Comparison of ENCODE assay signal across 9 cellular contexts in genomic region chr1:156490401-156491032, GRCh38. TPM values are rescaled to one million over a fixed set of nuclear protein-coding genes. Genes with fewer than 3 reads are reported as not detected.
DNase-seq lines count a peak whose midpoint lies in the region; ATAC-seq lines count a peak whose summit lies in the region.
"Had no signal": no experiment of that assay in that cellular context is flagged by ENCODE, and none has a peak within 500 bp of the region (broad histone marks: within the 10 kb centered on the region; RNA-seq: fewer than 3 reads in every experiment).

No MANE protein-coding gene starts in this region.

- peaks cover 91% of the 10 kb centered on the region for H3K4me1 Mint-ChIP-seq in activated CD4-positive, alpha-beta T cell treated with anti-CD3 and anti-CD28 coated beads for 36 hours
- H3K4me1 Mint-ChIP-seq in activated T-helper 2 cell treated with anti-CD3 and anti-CD28 coated beads, Interferon-gamma antibody, Interleukin-2, Interleukin-4, amounts not matched to agents 10 μg/mL and 5 μg/mL and 100 μg/mL, durations not matched to agents 14 hours and 24 hours and 36 hours (ENCODE audit: low read depth), result peaks cover 71% of the 10 kb centered on the region

- POLR2A ChIA-PET in activated CD4-positive, alpha-beta T cell treated with anti-CD3 and anti-CD28 coated beads for 36 hours (lab: Charles Lee), result interaction anchor here (0.6 to 4.9 kb wide), 4 partner anchors 10 to 99 kb away, joined by 3 to 27 read pairs (median 4); partner anchors contain the start of gene MEF2D

- H3K27ac ChIP-seq in temporal lobe (ENCODE audit: low read depth, low read length), result peak overlapping the region; percentile 92

- no peak for ATAC-seq in activated CD4-positive, alpha-beta T cell treated with anti-CD3 and anti-CD28 coated beads for 36 hours
- ATAC-seq in GM18907 (IDR thresholded peaks at IDR 0.05; ENCODE audit: unreplicated experiment) (no peak), HG02970 (IDR thresholded peaks at IDR 0.05; ENCODE audit: low FRiP score, unreplicated experiment) (no peak)

- H3K27me3 Mint-ChIP-seq in activated CD4-positive, alpha-beta T cell treated with anti-CD3 and anti-CD28 coated beads for 36 hours, result no peaks in the 10 kb centered on the region
- H3K27me3 Mint-ChIP-seq in activated T-helper 2 cell treated with anti-CD3 and anti-CD28 coated beads, Interferon-gamma antibody, Interleukin-2, Interleukin-4, amounts not matched to agents 10 μg/mL and 5 μg/mL and 100 μg/mL, durations not matched to agents 14 hours and 24 hours and 36 hours (ENCODE audit: low read depth), result no peaks in the 10 kb centered on the region

- CTCF ChIA-PET in activated CD4-positive, alpha-beta T cell treated with anti-CD3 and anti-CD28 coated beads for 36 hours (lab: Charles Lee), result interaction anchor here (0.5 to 10.0 kb wide), 9 partner anchors 9 to 265 kb away, joined by 3 to 63 read pairs (median 4); partner anchors contain the start of genes MEF2D and NAXE

- DNase-seq in activated CD4-positive, alpha-beta T cell treated with anti-CD3 and anti-CD28 coated beads for 36 hours, result no peak
- DNase-seq in activated CD4-positive, alpha-beta T cell treated with anti-CD3 and anti-CD28 coated beads, Interleukin-2, amount 50 U/mL, for 1 hour, result no peak
- DNase-seq in activated T-helper 2 cell treated with anti-CD3 and anti-CD28 coated beads, Interferon-gamma antibody, Interleukin-2, Interleukin-4, amounts not matched to agents 10 μg/mL and 5 μg/mL and 100 μg/mL, durations not matched to agents 14 hours and 24 hours and 36 hours (ENCODE audit: low spot score), result no peak
- peak; percentile 60 for DNase-seq in iPS-NIHi7 (ENCODE audit: extremely low spot score)
- DNase-seq in stimulated activated CD4-positive, alpha-beta T cell treated with anti-CD3 and anti-CD28 coated beads, Interleukin-2, amount 100 ng/mL, for 24 hours, result no peak
- DNase-seq: DND-41 had no signal

- no peak overlapping the region for H3K4me3 Mint-ChIP-seq in activated CD4-positive, alpha-beta T cell treated with anti-CD3 and anti-CD28 coated beads for 36 hours
- H3K4me3 Mint-ChIP-seq in activated T-helper 2 cell treated with anti-CD3 and anti-CD28 coated beads, Interferon-gamma antibody, Interleukin-2, Interleukin-4, amounts not matched to agents 10 μg/mL and 5 μg/mL and 100 μg/mL, durations not matched to agents 14 hours and 24 hours and 36 hours (ENCODE audit: low read depth), result peak overlapping the region; percentile 11

- no peaks in the 10 kb centered on the region for H3K9me3 Mint-ChIP-seq in activated CD4-positive, alpha-beta T cell treated with anti-CD3 and anti-CD28 coated beads for 36 hours (ENCODE audit: low read depth)
- no peaks in the 10 kb centered on the region for H3K9me3 Mint-ChIP-seq in activated T-helper 2 cell treated with anti-CD3 and anti-CD28 coated beads, Interferon-gamma antibody, Interleukin-2, Interleukin-4, amounts not matched to agents 10 μg/mL and 5 μg/mL and 100 μg/mL, durations not matched to agents 14 hours and 24 hours and 36 hours

- intact Hi-C loops in activated CD4-positive, alpha-beta T cell treated with anti-CD3 and anti-CD28 coated beads for 36 hours (cut with DNase I, micrococcal nuclease), result no loop called here
- intact Hi-C loops in activated T-helper 2 cell treated with anti-CD3 and anti-CD28 coated beads, Interferon-gamma antibody, Interleukin-2, Interleukin-4, amounts not matched to agents 10 μg/mL and 5 μg/mL and 100 μg/mL, durations not matched to agents 14 hours and 24 hours and 36 hours (cut with micrococcal nuclease), result no loop called here

- peaks cover 12% of the 10 kb centered on the region for H3K36me3 Mint-ChIP-seq in activated CD4-positive, alpha-beta T cell treated with anti-CD3 and anti-CD28 coated beads for 36 hours (ENCODE audit: low read depth)
- H3K36me3 Mint-ChIP-seq in activated T-helper 2 cell treated with anti-CD3 and anti-CD28 coated beads, Interferon-gamma antibody, Interleukin-2, Interleukin-4, amounts not matched to agents 10 μg/mL and 5 μg/mL and 100 μg/mL, durations not matched to agents 14 hours and 24 hours and 36 hours (ENCODE audit: low read depth), result peaks cover 24% of the 10 kb centered on the region

- H3K27ac Mint-ChIP-seq in activated CD4-positive, alpha-beta T cell treated with anti-CD3 and anti-CD28 coated beads for 36 hours, result peak overlapping the region; percentile 81
- H3K27ac Mint-ChIP-seq in activated T-helper 2 cell treated with anti-CD3 and anti-CD28 coated beads, Interferon-gamma antibody, Interleukin-2, Interleukin-4, amounts not matched to agents 10 μg/mL and 5 μg/mL and 100 μg/mL, durations not matched to agents 14 hours and 24 hours and 36 hours, result peak overlapping the region; percentile 39

RNA-seq across cellular contexts. Expression of gene MEF2D, which starts 10.1 kb away (rescaled TPM):
- total RNA-seq in activated CD4-positive, alpha-beta T cell treated with anti-CD3 and anti-CD28 coated beads for 36 hours, result 10 to 100 TPM; 32.1 to 33.6 TPM
- total RNA-seq in activated T-helper 2 cell treated with anti-CD3 and anti-CD28 coated beads, Interferon-gamma antibody, Interleukin-2, Interleukin-4, amounts not matched to agents 10 μg/mL and 5 μg/mL and 100 μg/mL, durations not matched to agents 14 hours and 24 hours and 36 hours, result 37.9 and 42.1 TPM in 2 replicates
- 6.9 TPM for total RNA-seq in temporal lobe
